13 cellular contexts compared by ENCODE assay signal in the genomic region with DNA sequence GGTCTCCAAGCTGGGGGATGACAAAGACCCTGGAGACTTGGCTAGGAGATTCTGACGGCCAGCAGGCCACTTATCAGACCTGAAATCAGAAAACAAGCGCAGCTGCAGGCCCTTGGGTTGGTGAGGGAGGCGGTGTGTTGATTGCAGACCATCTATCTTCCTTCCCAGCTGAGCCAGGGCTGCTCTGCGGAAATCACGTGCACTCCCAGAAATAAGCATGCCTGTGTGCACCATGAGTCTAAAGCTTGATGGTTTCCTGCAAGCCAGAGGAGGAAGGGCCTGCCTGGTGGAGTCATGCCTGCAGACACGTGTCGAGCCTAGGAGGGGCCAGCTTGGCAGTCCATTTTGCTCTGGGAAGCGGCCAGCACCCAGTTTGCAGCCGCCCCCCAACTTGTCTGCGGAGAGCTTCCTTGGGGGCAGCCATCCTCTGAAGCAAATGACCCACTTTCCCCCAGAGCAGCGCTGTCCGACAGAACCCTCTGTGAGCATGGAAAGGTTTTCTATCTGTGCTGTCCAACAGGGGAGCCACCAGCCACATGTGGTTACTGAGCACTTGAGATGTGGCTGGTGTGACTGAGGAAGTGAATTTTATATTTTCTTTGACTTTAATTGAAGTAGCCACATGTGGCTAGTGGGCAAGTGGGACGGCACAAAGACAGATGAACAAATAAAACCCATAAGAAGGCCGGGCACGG.
DNase-seq lines count a peak whose midpoint lies in the region; ATAC-seq and TF ChIP-seq lines count a peak whose summit lies in the region.
"Had no signal": no experiment of that assay in that cellular context is flagged by ENCODE, and none has a peak within 500 bp of the region (broad histone marks: within the 10 kb centered on the region; RNA-seq: fewer than 3 reads in every experiment).

No MANE protein-coding gene starts in this region.

- no peaks in the 10 kb centered on the region for H3K4me1 ChIP-seq in foreskin keratinocyte
- H3K4me1 ChIP-seq in stomach, result no peaks in the 10 kb centered on the region

- peaks cover 0 to 28% (median 13%) of the 10 kb centered on the region in 4 donors for H3K9me3 ChIP-seq in stomach

- H3K4me1 Mint-ChIP-seq in nephron progenitor cell, result peaks cover 22% of the 10 kb centered on the region

- ATAC-seq in foreskin keratinocyte, result no peak
- ATAC-seq in GM19351 (IDR thresholded peaks at IDR 0.05; ENCODE audit: unreplicated experiment), result no peak
- ATAC-seq: activated CD4-positive, CD25-positive, alpha-beta regulatory T cell treated with anti-CD3 and anti-CD28 coated beads, Interleukin-2, amount 50 U/mL, for 24 hours; naive thymus-derived CD8-positive, alpha-beta T cell had no signal

- H3K4me3 ChIP-seq in stomach, result no peak overlapping the region

- 43 to 73% (median 71%) methylated on average over 8 to 15 of the region's 15 CpGs for WGBS in stomach, 5 donors

- DNase-seq in GF-D8 (lab: John Stamatoyannopoulos, UW), result peak; percentile 66
- DNase-seq in OCI-M1 (lab: John Stamatoyannopoulos, UW), result peak; percentile 76
- peak; percentile 33 for DNase-seq in globus pallidus (ENCODE audit: low spot score)
- DNase-seq in nephron progenitor cell, result no peak
- no peak for DNase-seq in dedifferentiated amniotic fluid mesenchymal stem cell (ENCODE audit: extremely low spot score)
- DNase-seq in foreskin keratinocyte, result no peak
- no peak for DNase-seq in stomach
- DNase-seq: naive thymus-derived CD8-positive, alpha-beta T cell; NCI-H1436 treated with DMSO at 0.1 percent for 48 hours; stimulated activated naive B cell treated with anti-CD40 and anti-IgM and Interleukin-4, amounts not matched to agents 10 μg/mL and 1 μg/mL and 100 μg/mL, for 72 hours had no signal

- no peak for TF ChIP-seq POLR2A in stomach (IDR thresholded peaks at IDR 0.05)

- H3K27me3 ChIP-seq in foreskin keratinocyte (no peaks in the 10 kb centered on the region), stomach (no peaks in the 10 kb centered on the region)

- H3K9me3 Mint-ChIP-seq in nephron progenitor cell, result peaks cover 54% of the 10 kb centered on the region
- H3K9me3 Mint-ChIP-seq: stimulated activated naive B cell treated with anti-CD40 and anti-IgM and Interleukin-4, amounts not matched to agents 10 μg/mL and 1 μg/mL and 100 μg/mL, for 72 hours had no signal

- H3K4me3 Mint-ChIP-seq in nephron progenitor cell, result peak overlapping the region; percentile 50
- H3K4me3 Mint-ChIP-seq: naive thymus-derived CD8-positive, alpha-beta T cell; stimulated activated naive B cell treated with anti-CD40 and anti-IgM and Interleukin-4, amounts not matched to agents 10 μg/mL and 1 μg/mL and 100 μg/mL, for 72 hours had no signal

- TF ChIP-seq CTCF in nephron progenitor cell (IDR thresholded peaks at IDR 0.05) (no peak), foreskin keratinocyte (conservative IDR thresholded peaks at IDR 0.05) (no peak), stomach (IDR thresholded peaks at IDR 0.05) (no peak)

- intact Hi-C loops in stomach (cut with DNase I; ENCODE audit: low total_unique reads), result no loop called here

- no peaks in the 10 kb centered on the region for H3K36me3 Mint-ChIP-seq in nephron progenitor cell (ENCODE audit: low read depth)

- H3K27ac ChIP-seq in foreskin keratinocyte (no peak overlapping the region), stomach (no peak overlapping the region)
- H3K27ac ChIP-seq: HL-60 had no signal

- peaks cover 44% of the 10 kb centered on the region for H3K27me3 Mint-ChIP-seq in nephron progenitor cell (ENCODE audit: low read depth, poor library complexity)
- H3K27me3 Mint-ChIP-seq: naive thymus-derived CD8-positive, alpha-beta T cell had no signal

- no peak for TF ChIP-seq EP300 in stomach (IDR thresholded peaks at IDR 0.05)

- no peak overlapping the region for H3K27ac Mint-ChIP-seq in nephron progenitor cell
- H3K27ac Mint-ChIP-seq: stimulated activated naive B cell treated with anti-CD40 and anti-IgM and Interleukin-4, amounts not matched to agents 10 μg/mL and 1 μg/mL and 100 μg/mL, for 72 hours had no signal

- no peaks in the 10 kb centered on the region for H3K36me3 ChIP-seq in stomach

Comparison
In these comparisons a context has a peak if more than half of its experiments do, and no peak if none do; other contexts are left out.
1. DNase-seq: peak in GF-D8 (single experiment), OCI-M1 (single experiment) and globus pallidus (single experiment); none in nephron progenitor cell (single experiment), dedifferentiated amniotic fluid mesenchymal stem cell (single experiment), foreskin keratinocyte (0 of 2) and stomach (single experiment).